ENCODE assay signal across 25 cellular contexts in genomic region chr16:67953641-67954375, GRCh38. TPM values are rescaled to one million over a fixed set of nuclear protein-coding genes. Genes with fewer than 3 reads are reported as not detected.
DNase-seq lines count a peak whose midpoint lies in the region; ATAC-seq and TF ChIP-seq lines count a peak whose summit lies in the region.
"Had no signal": no experiment of that assay in that cellular context is flagged by ENCODE, and none has a peak within 500 bp of the region (broad histone marks: within the 10 kb centered on the region; RNA-seq: fewer than 3 reads in every experiment).

No MANE protein-coding gene starts in this region.

- H3K4me1 Mint-ChIP-seq in chondrocyte (ENCODE audit: low read depth), result no peaks in the 10 kb centered on the region
- peaks cover 12% of the 10 kb centered on the region for H3K4me1 Mint-ChIP-seq in nephron progenitor cell

- H3K36me3 Mint-ChIP-seq in chondrocyte (ENCODE audit: low read depth), result peaks cover 29% of the 10 kb centered on the region
- H3K36me3 Mint-ChIP-seq in nephron progenitor cell (ENCODE audit: low read depth), result peaks cover 16% of the 10 kb centered on the region

- in situ Hi-C loops in brain microvascular endothelial cell (cut with HindIII; ENCODE audit: low pct_ligation_motif_present, low sequenced_read_pairs), result no loop called here

- no peak for TF ChIP-seq CTCF in left ventricle myocardium inferior (IDR thresholded peaks at IDR 0.05; ENCODE audit: borderline replicate concordance)
- TF ChIP-seq CTCF in chondrocyte (IDR thresholded peaks at IDR 0.05), result no peak
- no peak for TF ChIP-seq CTCF in nephron progenitor cell (IDR thresholded peaks at IDR 0.05)
- no peak for TF ChIP-seq CTCF in brain microvascular endothelial cell (IDR thresholded peaks at IDR 0.05; ENCODE audit: low read depth, low read length, missing control alignments)

- intact Hi-C loops in left ventricle myocardium inferior (cut with micrococcal nuclease), result no loop called here
- intact Hi-C loops in Right ventricle myocardium superior (cut with DNase I), result no loop called here

- H3K9ac ChIP-seq in stomach smooth muscle (ENCODE audit: low read length in 2 of 2), result no peak overlapping the region

- H3K9me3 Mint-ChIP-seq in chondrocyte (ENCODE audit: low read depth) (no peaks in the 10 kb centered on the region), nephron progenitor cell (no peaks in the 10 kb centered on the region)
- H3K9me3 Mint-ChIP-seq: CD4-positive, CD25-positive, alpha-beta regulatory T cell; HFFc6 had no signal

- no peaks in the 10 kb centered on the region for H3K27me3 Mint-ChIP-seq in chondrocyte (ENCODE audit: low read depth)
- peaks cover 5% of the 10 kb centered on the region for H3K27me3 Mint-ChIP-seq in nephron progenitor cell (ENCODE audit: low read depth, poor library complexity)
- H3K27me3 Mint-ChIP-seq: CD4-positive, CD25-positive, alpha-beta regulatory T cell had no signal

- H3K4me1 ChIP-seq in left ventricle myocardium inferior, result peaks cover 47% of the 10 kb centered on the region
- H3K4me1 ChIP-seq in stomach smooth muscle (ENCODE audit: control insufficient read depth, insufficient read depth, low read length), result peaks cover 23% of the 10 kb centered on the region

- no peaks in the 10 kb centered on the region for H3K9me3 ChIP-seq in left ventricle myocardium inferior (replicated peaks)
- no peaks in the 10 kb centered on the region for H3K9me3 ChIP-seq in stomach smooth muscle (ENCODE audit: control insufficient read depth in 2 of 2, low read length in 2 of 2)
- H3K9me3 ChIP-seq: BE2C, SJSA1 had no signal

- H3K4me3 Mint-ChIP-seq in chondrocyte (ENCODE audit: unreplicated experiment) (no peak overlapping the region), nephron progenitor cell (no peak overlapping the region)
- H3K4me3 Mint-ChIP-seq: CD4-positive, CD25-positive, alpha-beta regulatory T cell; HFFc6 had no signal

- H3K4me3 ChIP-seq in left ventricle myocardium inferior (no peak overlapping the region), stomach smooth muscle (ENCODE audit: low read length in 2 of 2) (no peak overlapping the region), brain microvascular endothelial cell (ENCODE audit: low read depth, low read length) (no peak overlapping the region)
- H3K4me3 ChIP-seq: SJSA1 had no signal

- peaks cover 98% of the 10 kb centered on the region for H3K36me3 ChIP-seq in left ventricle myocardium inferior
- H3K36me3 ChIP-seq in stomach smooth muscle (ENCODE audit: control insufficient read depth in 2 of 2, insufficient read depth in 2 of 2, low read length in 2 of 2), result peaks cover 53 to 59% of the 10 kb centered on the region in 2 donors
- H3K36me3 ChIP-seq in brain microvascular endothelial cell (replicated peaks), result peaks cover 92% of the 10 kb centered on the region
- H3K36me3 ChIP-seq: BE2C had no signal

- H3K27me3 ChIP-seq in left ventricle myocardium inferior (ENCODE audit: low read depth) (no peaks in the 10 kb centered on the region), stomach smooth muscle (ENCODE audit: control insufficient read depth in 1 of 2, insufficient read depth in 2 of 2, low read length in 2 of 2) (no peaks in the 10 kb centered on the region), brain microvascular endothelial cell (replicated peaks) (no peaks in the 10 kb centered on the region)
- H3K27me3 ChIP-seq: BE2C, SJSA1 had no signal

- H3K27ac ChIP-seq in left ventricle myocardium inferior (replicated peaks) (peak overlapping the region; percentile 12), stomach smooth muscle (ENCODE audit: low read length) (peak overlapping the region; percentile 11), brain microvascular endothelial cell (no peak overlapping the region)
- H3K27ac ChIP-seq: HL-60, SJSA1 had no signal

- ATAC-seq in Right ventricle myocardium superior (ENCODE audit: poor library complexity) (no peak), HG03108 (IDR thresholded peaks at IDR 0.05; ENCODE audit: unreplicated experiment) (no peak)
- ATAC-seq: Panc1 had no signal

- H3K27ac Mint-ChIP-seq in chondrocyte (ENCODE audit: unreplicated experiment), result peak overlapping the region; percentile 32
- H3K27ac Mint-ChIP-seq in nephron progenitor cell, result peak overlapping the region; percentile 90
- H3K27ac Mint-ChIP-seq: HFFc6 had no signal

- DNase-seq in left ventricle myocardium inferior, result no peak
- DNase-seq in Right ventricle myocardium superior, result no peak
- no peak for DNase-seq in chondrocyte (ENCODE audit: low spot score)
- DNase-seq in nephron progenitor cell, result no peak
- DNase-seq in brain microvascular endothelial cell, result no peak
- DNase-seq in activated gamma-delta T cell treated with Interleukin-2 at 50 U/mL for 16 hours, result no peak
- DNase-seq: BE2C; CD4-positive, CD25-positive, alpha-beta regulatory T cell; DMS79; H7; HFFc6; KBM-7; NCI-H1105; NCI-H146; NCI-H2029; NCI-H2171; NCI-H446; NCI-H69 had no signal

RNA-seq across cellular contexts. Expression of gene LCAT, which starts 9.9 kb away (rescaled TPM):
- total RNA-seq in left ventricle myocardium inferior, result 23.2 TPM
- 21.4 TPM for total RNA-seq in Right ventricle myocardium superior
- 35.8 to 43.1 TPM (median 38.2 TPM) in 3 replicates for total RNA-seq in chondrocyte

RNA-seq across cellular contexts. Expression of gene SLC12A4, which starts 14.6 kb away (rescaled TPM):
- total RNA-seq in left ventricle myocardium inferior (79.2 TPM), Right ventricle myocardium superior (84.3 TPM), chondrocyte (117 to 138 TPM (median 132 TPM) in 3 replicates)

RNA-seq across cellular contexts. Expression of gene PSMB10, which starts 17.2 kb away (rescaled TPM):
- total RNA-seq in left ventricle myocardium inferior, result 55.8 TPM
- total RNA-seq in Right ventricle myocardium superior, result 59.0 TPM
- 30.1 to 43.2 TPM (median 33.9 TPM) in 3 replicates for total RNA-seq in chondrocyte

RNA-seq across cellular contexts. Expression of gene CTRL, which starts 22.1 kb away (rescaled TPM):
- 0.71 TPM for total RNA-seq in left ventricle myocardium inferior
- 0.78 TPM for total RNA-seq in Right ventricle myocardium superior
- total RNA-seq in chondrocyte, result not detected in 3 replicates

RNA-seq across cellular contexts. Expression of gene DPEP3, which starts 26.5 kb away (rescaled TPM):
- total RNA-seq in left ventricle myocardium inferior (not detected), Right ventricle myocardium superior (not detected), chondrocyte (not detected in 3 replicates)
- total RNA-seq: A673, HFFc6, HT-29, SJSA1 had no signal
